In the genomic region with DNA sequence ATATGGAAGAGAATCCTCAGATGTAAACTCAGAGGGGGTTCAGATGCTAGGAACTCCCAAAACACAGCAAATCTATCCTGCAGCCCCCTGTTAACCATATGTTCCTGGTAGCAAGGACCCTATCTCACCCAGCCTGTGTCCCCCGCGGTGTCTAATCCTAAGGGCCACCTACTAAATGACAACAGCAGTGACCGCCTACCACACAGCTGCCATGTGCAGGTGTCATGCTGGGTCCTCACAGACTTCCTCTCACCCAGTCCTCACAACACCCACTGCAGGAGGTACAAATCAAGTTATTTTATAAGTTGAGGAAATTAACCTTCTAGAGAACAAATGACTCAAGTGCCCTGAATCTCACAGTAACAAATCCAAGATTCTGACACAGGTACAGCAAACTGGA, we compare ENCODE assay signal across 11 cellular contexts.
DNase-seq lines count a peak whose midpoint lies in the region; ATAC-seq, FAIRE-seq and TF ChIP-seq lines count a peak whose summit lies in the region.
"Had no signal": no experiment of that assay in that cellular context is flagged by ENCODE, and none has a peak within 500 bp of the region (broad histone marks: within the 10 kb centered on the region; RNA-seq: fewer than 3 reads in every experiment).

No MANE protein-coding gene starts in this region.

- no peaks in the 10 kb centered on the region for H3K36me3 Mint-ChIP-seq in activated T-cell treated with anti-CD3 and anti-CD28 coated beads, Interleukin-2, amount 50 U/mL, for 24 hours (ENCODE audit: low read depth)
- H3K36me3 Mint-ChIP-seq in activated T-cell treated with anti-CD3 and anti-CD28 coated beads, Interleukin-2, amount 50 U/mL, for 4 hours (ENCODE audit: insufficient read depth) = peaks cover 2% of the 10 kb centered on the region
- H3K36me3 Mint-ChIP-seq: T-cell had no signal

- intact Hi-C loops in pancreas (cut with DNase I) = no loop called here

- no peak for TF ChIP-seq EP300 in gastroesophageal sphincter (IDR thresholded peaks at IDR 0.05)

- H3K9me3 ChIP-seq in WERI-Rb-1 (ENCODE audit: severe bottlenecking) (no peaks in the 10 kb centered on the region), gastroesophageal sphincter (no peaks in the 10 kb centered on the region), thoracic aorta (no peaks in the 10 kb centered on the region), pancreas (no peaks in the 10 kb centered on the region)
- H3K9me3 ChIP-seq: suprapubic skin had no signal

- FAIRE-seq in pancreas (lab: Jason Lieb, UNC) = no peak

- WGBS in gastroesophageal sphincter (ENCODE audit: low coverage in 1 of 2), 2 donors = 100% methylated on average over 3 of the region's 3 CpGs; no CpG with 5 or more reads in 1 of the 2 donors
- WGBS in pancreas, 2 donors = 91 to 98% methylated on average over 3 of the region's 3 CpGs

- TF ChIP-seq POLR2A in gastroesophageal sphincter (IDR thresholded peaks at IDR 0.05) = no peak

- no peak overlapping the region for H3K4me3 Mint-ChIP-seq in activated T-cell treated with anti-CD3 and anti-CD28 coated beads, Interleukin-2, amount 50 U/mL, for 24 hours
- H3K4me3 Mint-ChIP-seq in activated T-cell treated with anti-CD3 and anti-CD28 coated beads, Interleukin-2, amount 50 U/mL, for 4 hours = no peak overlapping the region
- H3K4me3 Mint-ChIP-seq: T-cell had no signal

- peak overlapping the region; percentile 77 for H3K27ac Mint-ChIP-seq in activated T-cell treated with anti-CD3 and anti-CD28 coated beads, Interleukin-2, amount 50 U/mL, for 24 hours

- no peak for DNase-seq in activated T-cell treated with anti-CD3 and anti-CD28 coated beads, Interleukin-2, amount 50 U/mL, for 24 hours
- no peak for DNase-seq in activated T-cell treated with anti-CD3 and anti-CD28 coated beads, Interleukin-2, amount 50 U/mL, for 4 hours
- peak; percentile 42 for DNase-seq in WERI-Rb-1
- no peak for DNase-seq in thoracic aorta (ENCODE audit: low spot score)
- DNase-seq in activated CD4-positive, alpha-beta T cell treated with anti-CD3 and anti-CD28 coated beads for 1 hour = no peak
- DNase-seq in pancreas = no peak
- no peak for DNase-seq in NOMO-1 (lab: John Stamatoyannopoulos, UW; ENCODE audit: unreplicated experiment in 2 of 2)
- DNase-seq: DMS153, T-cell had no signal

- no peaks in the 10 kb centered on the region for H3K9me3 Mint-ChIP-seq in activated T-cell treated with anti-CD3 and anti-CD28 coated beads, Interleukin-2, amount 50 U/mL, for 24 hours
- H3K9me3 Mint-ChIP-seq in activated T-cell treated with anti-CD3 and anti-CD28 coated beads, Interleukin-2, amount 50 U/mL, for 4 hours = no peaks in the 10 kb centered on the region
- H3K9me3 Mint-ChIP-seq: T-cell had no signal

- no peak for ATAC-seq in activated T-cell treated with anti-CD3 and anti-CD28 coated beads, Interleukin-2, amount 50 U/mL, for 4 hours
- ATAC-seq in gastroesophageal sphincter (no peak), thoracic aorta (ENCODE audit: insufficient number of reproducible peaks, low FRiP score, low read depth) (no peak), pancreas (no peak)
- ATAC-seq: T-cell had no signal

- no peak for TF ChIP-seq CTCF in WERI-Rb-1 (IDR thresholded peaks at IDR 0.05; ENCODE audit: low read depth, low read length)
- TF ChIP-seq CTCF in gastroesophageal sphincter (IDR thresholded peaks at IDR 0.05) = no peak
- TF ChIP-seq CTCF in thoracic aorta (IDR thresholded peaks at IDR 0.05) = no peak
- no peak for TF ChIP-seq CTCF in pancreas (IDR thresholded peaks at IDR 0.05)

- H3K4me1 Mint-ChIP-seq in activated T-cell treated with anti-CD3 and anti-CD28 coated beads, Interleukin-2, amount 50 U/mL, for 24 hours (ENCODE audit: low read depth) = peaks cover 64% of the 10 kb centered on the region
- H3K4me1 Mint-ChIP-seq in activated T-cell treated with anti-CD3 and anti-CD28 coated beads, Interleukin-2, amount 50 U/mL, for 4 hours (ENCODE audit: low read depth) = peaks cover 40% of the 10 kb centered on the region

- H3K4me3 ChIP-seq in WERI-Rb-1 (ENCODE audit: low read depth, low read length) (no peak overlapping the region), gastroesophageal sphincter (no peak overlapping the region), thoracic aorta (no peak overlapping the region), pancreas (no peak overlapping the region)
- H3K4me3 ChIP-seq: suprapubic skin had no signal

- H3K4me1 ChIP-seq in gastroesophageal sphincter (peaks cover 21 to 100% (median 68%) of the 10 kb centered on the region in 3 donors), thoracic aorta (ENCODE audit: control insufficient read depth in 1 of 2, low read depth in 2 of 2) (peaks cover 53 to 69% of the 10 kb centered on the region in 2 donors), pancreas (peaks cover 22 to 41% (median 37%) of the 10 kb centered on the region in 3 donors)

- peak overlapping the region; percentile 33 for H3K27ac ChIP-seq in WERI-Rb-1
- H3K27ac ChIP-seq in gastroesophageal sphincter = peak overlapping the region; percentile 85 to 95 (median 90)
- peak overlapping the region; percentile 83 to 86 for H3K27ac ChIP-seq in thoracic aorta
- no peak overlapping the region for H3K27ac ChIP-seq in pancreas
- H3K27ac ChIP-seq: suprapubic skin had no signal

- H3K36me3 ChIP-seq in WERI-Rb-1 (no peaks in the 10 kb centered on the region), gastroesophageal sphincter (no peaks in the 10 kb centered on the region), thoracic aorta (no peaks in the 10 kb centered on the region), pancreas (no peaks in the 10 kb centered on the region)
- H3K36me3 ChIP-seq: suprapubic skin had no signal

- H3K27me3 ChIP-seq in WERI-Rb-1 (ENCODE audit: insufficient read depth, low read depth, severe bottlenecking) (no peaks in the 10 kb centered on the region), gastroesophageal sphincter (no peaks in the 10 kb centered on the region), thoracic aorta (replicated peaks; ENCODE audit: insufficient read depth) (no peaks in the 10 kb centered on the region), pancreas (no peaks in the 10 kb centered on the region)
- H3K27me3 ChIP-seq: suprapubic skin had no signal

- H3K27me3 Mint-ChIP-seq in activated T-cell treated with anti-CD3 and anti-CD28 coated beads, Interleukin-2, amount 50 U/mL, for 24 hours = no peaks in the 10 kb centered on the region
- H3K27me3 Mint-ChIP-seq in activated T-cell treated with anti-CD3 and anti-CD28 coated beads, Interleukin-2, amount 50 U/mL, for 4 hours (ENCODE audit: low read depth) = no peaks in the 10 kb centered on the region
- H3K27me3 Mint-ChIP-seq: T-cell had no signal

Comparison
In these comparisons a context has a peak if more than half of its experiments do, and no peak if none do; other contexts are left out.
1. H3K27ac ChIP-seq: peak in WERI-Rb-1 (single experiment), gastroesophageal sphincter (4 of 4) and thoracic aorta (2 of 2); none in pancreas (0 of 4).